Comparison of ENCODE assay signal across 8 cellular contexts in genomic region chr12:133037207-133038005, GRCh38. TPM values are rescaled to one million over a fixed set of nuclear protein-coding genes. Genes with fewer than 3 reads are reported as not detected.
DNase-seq lines count a peak whose midpoint lies in the region; ATAC-seq and TF ChIP-seq lines count a peak whose summit lies in the region.

Gene ZNF84 (plus strand): TSS chr12:133037509. CDS start chr12:133041468, 3,959 bp downstream.

- CTCF ChIA-PET in Panc1 (lab: Charles Lee): no interaction called here

- no TSS peak for BruUV-seq in Panc1 (replicated peaks; lab: Mats Ljungman, UMichigan)

- H3K27ac ChIP-seq in Panc1 (ENCODE audit: low read length) (peak within 1 kb of the TSS; percentile 89), mucosa of rectum (ENCODE audit: low read depth in 2 of 2, low read length in 2 of 2) (peak within 1 kb of the TSS; percentile 91 to 94)

- H3K4me1 Mint-ChIP-seq in activated T-cell treated with anti-CD3 and anti-CD28 coated beads, Interleukin-2, amount 50 U/mL, for 4 hours (ENCODE audit: low read depth): peaks cover 7% of the 10 kb centered on the region

- peak; percentile 75 for TF ChIP-seq POLR2A in erythroblast (IDR thresholded peaks at IDR 0.05; ENCODE audit: low read length)

- H3K9ac ChIP-seq in mucosa of rectum (ENCODE audit: low read depth in 1 of 2, low read length in 2 of 2): peak within 1 kb of the TSS; percentile 71 to 91

- H3K4me3 ChIP-seq in Panc1 (ENCODE audit: low read depth in 2 of 2, low read length in 2 of 2) (peak within 1 kb of the TSS; percentile 76 to 81), mucosa of rectum (ENCODE audit: low read length in 2 of 2) (peak within 1 kb of the TSS; percentile 83 to 90)

- TF ChIP-seq CTCF in Panc1 (IDR thresholded peaks at IDR 0.05): no peak

- peak within 1 kb of the TSS; percentile 87 for H3K4me3 Mint-ChIP-seq in activated T-cell treated with anti-CD3 and anti-CD28 coated beads, Interleukin-2, amount 50 U/mL, for 4 hours

- peaks cover 33% of the 10 kb centered on the region for H3K36me3 Mint-ChIP-seq in activated T-cell treated with anti-CD3 and anti-CD28 coated beads, Interleukin-2, amount 50 U/mL, for 4 hours (ENCODE audit: insufficient read depth)

- DNase-seq in DMS53 (lab: John Stamatoyannopoulos, UW) (peak; percentile 100), KG1 (lab: John Stamatoyannopoulos, UW) (peak; percentile 97), Panc1 (ENCODE audit: low read depth, low spot score) (peak; percentile 87), erythroblast (lab: John Stamatoyannopoulos, UW) (peak; percentile 97 to 98)
- peak; percentile 96 for DNase-seq in activated T-cell treated with anti-CD3 and anti-CD28 coated beads, Interleukin-2, amount 50 U/mL, for 4 hours
- peak; percentile 97 for DNase-seq in stimulated activated CD8-positive, alpha-beta memory T cell treated with anti-CD3 and anti-CD28 coated beads, Interleukin-4, amount 100 ng/mL, for 48 hours

- POLR2A ChIA-PET in Panc1 (lab: Charles Lee): no interaction called here

- intact Hi-C loops in Panc1 (cut with micrococcal nuclease; ENCODE audit: unreplicated experiment): no loop called here

- in situ Hi-C loops in Panc1 (cut with HindIII; ENCODE audit: low pct_unique_long_range_greater_than_20kb, low sequenced_read_pairs): no loop called here

- H3K4me1 ChIP-seq in Panc1 (ENCODE audit: control insufficient read depth, insufficient read depth, low read length) (no peaks in the 10 kb centered on the region), mucosa of rectum (ENCODE audit: control insufficient read depth in 2 of 2, insufficient read depth in 2 of 2, low read length in 2 of 2) (peaks cover 0 to 3% of the 10 kb centered on the region in 2 donors)

- H3K27me3 ChIP-seq in Panc1 (ENCODE audit: control insufficient read depth, insufficient read depth, low read length): no peaks in the 10 kb centered on the region
- no peaks in the 10 kb centered on the region for H3K27me3 ChIP-seq in mucosa of rectum (ENCODE audit: control insufficient read depth in 2 of 2, insufficient read depth in 2 of 2, low read length in 2 of 2)

- no peaks in the 10 kb centered on the region for H3K36me3 ChIP-seq in Panc1 (ENCODE audit: control insufficient read depth, insufficient read depth, low read length)
- H3K36me3 ChIP-seq in mucosa of rectum (ENCODE audit: control insufficient read depth in 2 of 2, insufficient read depth in 2 of 2, low read length in 2 of 2): peaks cover 16 to 17% of the 10 kb centered on the region in 2 donors

- peaks cover 43% of the 10 kb centered on the region for H3K9me3 ChIP-seq in Panc1 (ENCODE audit: control insufficient read depth, insufficient read depth, low read depth, low read length)
- H3K9me3 ChIP-seq in mucosa of rectum (ENCODE audit: control insufficient read depth in 2 of 2, low read length in 2 of 2): peaks cover 24 to 30% of the 10 kb centered on the region in 2 donors

- no peaks in the 10 kb centered on the region for H3K27me3 Mint-ChIP-seq in activated T-cell treated with anti-CD3 and anti-CD28 coated beads, Interleukin-2, amount 50 U/mL, for 4 hours (ENCODE audit: low read depth)

- peak; percentile 92 for ATAC-seq in GM21723 (IDR thresholded peaks at IDR 0.05; ENCODE audit: unreplicated experiment)
- peak; percentile 99 for ATAC-seq in Panc1
- peak; percentile 99 for ATAC-seq in activated T-cell treated with anti-CD3 and anti-CD28 coated beads, Interleukin-2, amount 50 U/mL, for 4 hours

- H3K9me3 Mint-ChIP-seq in activated T-cell treated with anti-CD3 and anti-CD28 coated beads, Interleukin-2, amount 50 U/mL, for 4 hours: peaks cover 45% of the 10 kb centered on the region

RNA-seq across cellular contexts. Expression of gene ZNF84, which starts in this region (rescaled TPM):
- 36.8 TPM for total RNA-seq in Panc1 (2021; ENCODE audit: unreplicated experiment)
- 16.6 TPM for polyA plus RNA-seq in Panc1 (2012; ENCODE audit: insufficient read length)
- 10 to 100 TPM; 11.5 to 15.6 (median 12.5) TPM for total RNA-seq in activated T-cell treated with anti-CD3 and anti-CD28 coated beads, Interleukin-2, amount 50 U/mL, for 4 hours

Comparison
In these comparisons a context has a peak if more than half of its experiments do, and no peak if none do; other contexts are left out.
1. Peak in every context shown above with its lines: DNase-seq, ATAC-seq, H3K4me3 ChIP-seq and H3K27ac ChIP-seq.